In genomic region chr21:38297871-38298270, GRCh38 we compare ENCODE assay signal across 14 cellular contexts. TPM values are rescaled to one million over a fixed set of nuclear protein-coding genes. Genes with fewer than 3 reads are reported as not detected.
"Had no signal": no experiment of that assay in that cellular context is flagged by ENCODE, and none has a peak within 500 bp of the region (broad histone marks: within the 10 kb centered on the region; RNA-seq: fewer than 3 reads in every experiment).

No MANE protein-coding gene starts in this region.

- H3K9me3 Mint-ChIP-seq: activated CD4-positive, alpha-beta T cell treated with anti-CD3 and anti-CD28 coated beads, Interleukin-2, amount 10 ng/mL, durations not matched to agents 7 days and 5 days; activated naive CD4-positive, alpha-beta T cell treated with anti-CD3 and anti-CD28 coated beads, Interleukin-2, amount 10 ng/mL, durations not matched to agents 7 days and 5 days; activated T-helper 17 cell treated with anti-CD3 and anti-CD28 coated beads, Interleukin-2, amount 50 U/mL, for 72 hours; naive thymus-derived CD8-positive, alpha-beta T cell had no signal

- H3K4me3 Mint-ChIP-seq: activated CD4-positive, alpha-beta T cell treated with anti-CD3 and anti-CD28 coated beads, Interleukin-2, amount 10 ng/mL, durations not matched to agents 7 days and 5 days; activated naive CD4-positive, alpha-beta T cell treated with anti-CD3 and anti-CD28 coated beads, Interleukin-2, amount 10 ng/mL, durations not matched to agents 7 days and 5 days; activated T-helper 17 cell treated with anti-CD3 and anti-CD28 coated beads, Interleukin-2, amount 50 U/mL, for 72 hours; naive thymus-derived CD8-positive, alpha-beta T cell had no signal

- H3K27ac ChIP-seq: adrenal gland, vagina had no signal

- H3K4me1 Mint-ChIP-seq: activated T-helper 17 cell treated with anti-CD3 and anti-CD28 coated beads, Interleukin-2, amount 50 U/mL, for 72 hours had no signal

- DNase-seq: activated CD4-positive, alpha-beta T cell treated with anti-CD3 and anti-CD28 coated beads, Interleukin-2, amount 10 ng/mL, durations not matched to agents 7 days and 5 days; activated CD4-positive, CD25-positive, alpha-beta regulatory T cell; activated naive CD4-positive, alpha-beta T cell treated with anti-CD3 and anti-CD28 coated beads, Interleukin-2, amount 10 ng/mL, durations not matched to agents 7 days and 5 days; activated T-cell treated with anti-CD3 and anti-CD28 coated beads for 4 hours; adrenal gland; caudate nucleus; effector CD4-positive, alpha-beta T cell; heart right ventricle; left ventricle myocardium superior; midbrain; naive thymus-derived CD8-positive, alpha-beta T cell had no signal

- H3K27me3 Mint-ChIP-seq: activated CD4-positive, alpha-beta T cell treated with anti-CD3 and anti-CD28 coated beads, Interleukin-2, amount 10 ng/mL, durations not matched to agents 7 days and 5 days; activated naive CD4-positive, alpha-beta T cell treated with anti-CD3 and anti-CD28 coated beads, Interleukin-2, amount 10 ng/mL, durations not matched to agents 7 days and 5 days had no signal

- FAIRE-seq: frontal cortex had no signal

- ATAC-seq: activated T-helper 17 cell treated with anti-CD3 and anti-CD28 coated beads, Interleukin-2, amount 50 U/mL, for 72 hours; naive thymus-derived CD8-positive, alpha-beta T cell had no signal

- H3K27ac Mint-ChIP-seq: activated CD4-positive, alpha-beta T cell treated with anti-CD3 and anti-CD28 coated beads, Interleukin-2, amount 10 ng/mL, durations not matched to agents 7 days and 5 days; activated naive CD4-positive, alpha-beta T cell treated with anti-CD3 and anti-CD28 coated beads, Interleukin-2, amount 10 ng/mL, durations not matched to agents 7 days and 5 days; activated T-helper 17 cell treated with anti-CD3 and anti-CD28 coated beads, Interleukin-2, amount 50 U/mL, for 72 hours had no signal

- H3K36me3 Mint-ChIP-seq: activated naive CD4-positive, alpha-beta T cell treated with anti-CD3 and anti-CD28 coated beads, Interleukin-2, amount 10 ng/mL, durations not matched to agents 7 days and 5 days; naive thymus-derived CD8-positive, alpha-beta T cell had no signal

RNA-seq across cellular contexts. Expression of gene KCNJ15, which starts 41.1 kb away (rescaled TPM):
- total RNA-seq: activated CD4-positive, alpha-beta T cell treated with anti-CD3 and anti-CD28 coated beads, Interleukin-2, amount 10 ng/mL, durations not matched to agents 7 days and 5 days; frontal cortex; naive thymus-derived CD8-positive, alpha-beta T cell had no signal
- polyA plus RNA-seq: naive thymus-derived CD8-positive, alpha-beta T cell had no signal
